Comparison of ENCODE assay signal across 1 cellular context in the genomic region with DNA sequence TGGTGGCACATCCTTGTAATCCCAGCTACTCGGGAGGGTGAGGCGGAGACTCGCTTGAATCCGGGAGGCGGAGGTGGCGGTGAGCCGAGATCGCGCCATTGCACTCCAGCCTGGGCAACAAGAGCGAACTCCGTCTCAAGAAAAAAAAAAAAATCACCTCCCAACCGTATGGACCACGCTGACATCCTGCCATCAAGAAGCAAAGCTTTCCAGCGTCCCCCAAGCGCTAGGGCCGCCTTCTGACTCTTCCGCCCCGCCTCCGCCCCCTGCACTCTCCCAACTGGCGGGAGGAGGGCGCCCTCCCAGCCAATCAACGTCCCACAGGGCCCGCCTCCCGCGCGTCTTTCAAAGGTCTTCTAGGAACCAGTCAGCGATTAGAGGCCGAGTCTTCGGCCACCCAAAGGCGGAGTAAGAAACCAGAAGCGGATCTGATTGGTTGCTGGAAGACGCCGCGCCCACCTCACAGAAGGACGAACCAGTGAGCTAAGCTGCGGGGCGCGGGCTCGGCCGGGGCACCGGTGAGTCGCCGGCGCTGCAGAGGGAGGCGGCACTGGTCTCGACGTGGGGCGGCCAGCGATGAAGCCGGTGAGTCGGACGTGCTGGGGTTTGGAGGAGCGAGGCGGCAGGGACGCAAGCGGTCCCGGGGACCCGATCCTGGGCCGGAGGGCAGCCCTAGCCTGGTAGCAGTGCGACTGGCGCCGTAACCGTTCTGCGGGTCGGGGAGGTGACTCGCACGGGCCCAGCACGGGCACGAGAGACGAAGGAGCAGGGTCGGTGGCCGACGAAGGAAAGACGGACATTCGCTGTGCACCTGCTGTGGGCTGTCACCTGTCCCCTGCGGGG.
TF ChIP-seq lines count a peak whose summit lies in the region.

A gene with protein sequence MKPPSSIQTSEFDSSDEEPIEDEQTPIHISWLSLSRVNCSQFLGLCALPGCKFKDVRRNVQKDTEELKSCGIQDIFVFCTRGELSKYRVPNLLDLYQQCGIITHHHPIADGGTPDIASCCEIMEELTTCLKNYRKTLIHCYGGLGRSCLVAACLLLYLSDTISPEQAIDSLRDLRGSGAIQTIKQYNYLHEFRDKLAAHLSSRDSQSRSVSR (plus strand): TSS at position 515 of the 843 bp plus-strand sequence. CDS start 62 bp downstream, at position 577.

TF ChIP-seq in HepG2, 621 proteins besides CTCF, POLR2A, EP300 and RAD21 (continued from another document and continues in another):
- TF ChIP-seq, protein P1, sequence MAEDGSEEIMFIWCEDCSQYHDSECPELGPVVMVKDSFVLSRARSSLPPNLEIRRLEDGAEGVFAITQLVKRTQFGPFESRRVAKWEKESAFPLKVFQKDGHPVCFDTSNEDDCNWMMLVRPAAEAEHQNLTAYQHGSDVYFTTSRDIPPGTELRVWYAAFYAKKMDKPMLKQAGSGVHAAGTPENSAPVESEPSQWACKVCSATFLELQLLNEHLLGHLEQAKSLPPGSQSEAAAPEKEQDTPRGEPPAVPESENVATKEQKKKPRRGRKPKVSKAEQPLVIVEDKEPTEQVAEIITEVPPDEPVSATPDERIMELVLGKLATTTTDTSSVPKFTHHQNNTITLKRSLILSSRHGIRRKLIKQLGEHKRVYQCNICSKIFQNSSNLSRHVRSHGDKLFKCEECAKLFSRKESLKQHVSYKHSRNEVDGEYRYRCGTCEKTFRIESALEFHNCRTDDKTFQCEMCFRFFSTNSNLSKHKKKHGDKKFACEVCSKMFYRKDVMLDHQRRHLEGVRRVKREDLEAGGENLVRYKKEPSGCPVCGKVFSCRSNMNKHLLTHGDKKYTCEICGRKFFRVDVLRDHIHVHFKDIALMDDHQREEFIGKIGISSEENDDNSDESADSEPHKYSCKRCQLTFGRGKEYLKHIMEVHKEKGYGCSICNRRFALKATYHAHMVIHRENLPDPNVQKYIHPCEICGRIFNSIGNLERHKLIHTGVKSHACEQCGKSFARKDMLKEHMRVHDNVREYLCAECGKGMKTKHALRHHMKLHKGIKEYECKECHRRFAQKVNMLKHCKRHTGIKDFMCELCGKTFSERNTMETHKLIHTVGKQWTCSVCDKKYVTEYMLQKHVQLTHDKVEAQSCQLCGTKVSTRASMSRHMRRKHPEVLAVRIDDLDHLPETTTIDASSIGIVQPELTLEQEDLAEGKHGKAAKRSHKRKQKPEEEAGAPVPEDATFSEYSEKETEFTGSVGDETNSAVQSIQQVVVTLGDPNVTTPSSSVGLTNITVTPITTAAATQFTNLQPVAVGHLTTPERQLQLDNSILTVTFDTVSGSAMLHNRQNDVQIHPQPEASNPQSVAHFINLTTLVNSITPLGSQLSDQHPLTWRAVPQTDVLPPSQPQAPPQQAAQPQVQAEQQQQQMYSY (CRISPR knock-in tag; IDR thresholded peaks at IDR 0.05) = no peak
- TF ChIP-seq, protein P2, sequence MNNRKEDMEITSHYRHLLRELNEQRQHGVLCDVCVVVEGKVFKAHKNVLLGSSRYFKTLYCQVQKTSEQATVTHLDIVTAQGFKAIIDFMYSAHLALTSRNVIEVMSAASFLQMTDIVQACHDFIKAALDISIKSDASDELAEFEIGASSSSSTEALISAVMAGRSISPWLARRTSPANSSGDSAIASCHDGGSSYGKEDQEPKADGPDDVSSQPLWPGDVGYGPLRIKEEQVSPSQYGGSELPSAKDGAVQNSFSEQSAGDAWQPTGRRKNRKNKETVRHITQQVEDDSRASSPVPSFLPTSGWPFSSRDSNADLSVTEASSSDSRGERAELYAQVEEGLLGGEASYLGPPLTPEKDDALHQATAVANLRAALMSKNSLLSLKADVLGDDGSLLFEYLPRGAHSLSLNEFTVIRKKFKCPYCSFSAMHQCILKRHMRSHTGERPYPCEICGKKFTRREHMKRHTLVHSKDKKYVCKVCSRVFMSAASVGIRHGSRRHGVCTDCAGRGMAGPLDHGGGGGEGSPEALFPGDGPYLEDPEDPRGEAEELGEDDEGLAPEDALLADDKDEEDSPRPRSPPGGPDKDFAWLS (CRISPR knock-in tag; IDR thresholded peaks at IDR 0.05; ENCODE audit: borderline replicate concordance) = no peak
- TF ChIP-seq POLR2AphosphoS5 (IDR thresholded peaks at IDR 0.05; ENCODE audit: low read depth, low read length) (peak; percentile 87), HIC2 (CRISPR knock-in tag; IDR thresholded peaks at IDR 0.05; ENCODE audit: low read depth) (peak; percentile 60; the same call in 1 of the 2 replicates), NR3C1 (CRISPR knock-in tag; IDR thresholded peaks at IDR 0.05) (no peak), ZNF549 (CRISPR knock-in tag; IDR thresholded peaks at IDR 0.05) (no peak), MTA3 (CRISPR knock-in tag; IDR thresholded peaks at IDR 0.05) (no peak), HMG20A (CRISPR knock-in tag; IDR thresholded peaks at IDR 0.05; ENCODE audit: borderline replicate concordance) (no peak; the same call in 1 of the 2 replicates), HES4 (CRISPR knock-in tag; IDR thresholded peaks at IDR 0.05; ENCODE audit: borderline replicate concordance) (peak; percentile 79; the same call in 1 of the 2 replicates), JUN (CRISPR knock-in tag; IDR thresholded peaks at IDR 0.05) (no peak), ZNF180 (CRISPR knock-in tag; IDR thresholded peaks at IDR 0.05; ENCODE audit: borderline replicate concordance, low read depth) (no peak), TCF12 (IDR thresholded peaks at IDR 0.05) (no peak), TCF12 (CRISPR knock-in tag; IDR thresholded peaks at IDR 0.05) (0 out of 2 replicates have a peak, but pooled peaks have one; percentile 75), ZNF468 (CRISPR knock-in tag; IDR thresholded peaks at IDR 0.05) (no peak), DMAP1 (CRISPR knock-in tag; IDR thresholded peaks at IDR 0.05) (peak; percentile 73; the same call in 1 of the 2 replicates), ZNF138 (CRISPR knock-in tag; IDR thresholded peaks at IDR 0.05; ENCODE audit: low read depth) (no peak), HMGA1 (CRISPR knock-in tag; conservative IDR thresholded peaks at IDR 0.05) (no peak), ZNF530 (CRISPR knock-in tag; IDR thresholded peaks at IDR 0.05; ENCODE audit: low read depth) (no peak), RFXAP (CRISPR knock-in tag; IDR thresholded peaks at IDR 0.05; ENCODE audit: borderline replicate concordance) (peak; percentile 75; the same call in 1 of the 2 replicates), DBP (CRISPR knock-in tag; IDR thresholded peaks at IDR 0.05; ENCODE audit: not compliant biosample characterization) (no peak), FOSL2 (CRISPR knock-in tag; IDR thresholded peaks at IDR 0.05) (no peak; the same call in 1 of the 2 replicates), HMGXB3 (CRISPR knock-in tag; IDR thresholded peaks at IDR 0.05; ENCODE audit: borderline replicate concordance) (peak; percentile 77; the same call in 1 of the 2 replicates), HDAC2 (CRISPR knock-in tag; IDR thresholded peaks at IDR 0.05) (peak; percentile 50), ZNF343 (CRISPR knock-in tag; IDR thresholded peaks at IDR 0.05) (0 out of 2 replicates have a peak, but pooled peaks have one; percentile 46), REXO4 (CRISPR knock-in tag; IDR thresholded peaks at IDR 0.05; ENCODE audit: borderline replicate concordance) (0 out of 2 replicates have a peak, but pooled peaks have one; percentile 20), NPAS2 (CRISPR knock-in tag; IDR thresholded peaks at IDR 0.05; ENCODE audit: borderline replicate concordance) (no peak)
- TF ChIP-seq, protein P3, sequence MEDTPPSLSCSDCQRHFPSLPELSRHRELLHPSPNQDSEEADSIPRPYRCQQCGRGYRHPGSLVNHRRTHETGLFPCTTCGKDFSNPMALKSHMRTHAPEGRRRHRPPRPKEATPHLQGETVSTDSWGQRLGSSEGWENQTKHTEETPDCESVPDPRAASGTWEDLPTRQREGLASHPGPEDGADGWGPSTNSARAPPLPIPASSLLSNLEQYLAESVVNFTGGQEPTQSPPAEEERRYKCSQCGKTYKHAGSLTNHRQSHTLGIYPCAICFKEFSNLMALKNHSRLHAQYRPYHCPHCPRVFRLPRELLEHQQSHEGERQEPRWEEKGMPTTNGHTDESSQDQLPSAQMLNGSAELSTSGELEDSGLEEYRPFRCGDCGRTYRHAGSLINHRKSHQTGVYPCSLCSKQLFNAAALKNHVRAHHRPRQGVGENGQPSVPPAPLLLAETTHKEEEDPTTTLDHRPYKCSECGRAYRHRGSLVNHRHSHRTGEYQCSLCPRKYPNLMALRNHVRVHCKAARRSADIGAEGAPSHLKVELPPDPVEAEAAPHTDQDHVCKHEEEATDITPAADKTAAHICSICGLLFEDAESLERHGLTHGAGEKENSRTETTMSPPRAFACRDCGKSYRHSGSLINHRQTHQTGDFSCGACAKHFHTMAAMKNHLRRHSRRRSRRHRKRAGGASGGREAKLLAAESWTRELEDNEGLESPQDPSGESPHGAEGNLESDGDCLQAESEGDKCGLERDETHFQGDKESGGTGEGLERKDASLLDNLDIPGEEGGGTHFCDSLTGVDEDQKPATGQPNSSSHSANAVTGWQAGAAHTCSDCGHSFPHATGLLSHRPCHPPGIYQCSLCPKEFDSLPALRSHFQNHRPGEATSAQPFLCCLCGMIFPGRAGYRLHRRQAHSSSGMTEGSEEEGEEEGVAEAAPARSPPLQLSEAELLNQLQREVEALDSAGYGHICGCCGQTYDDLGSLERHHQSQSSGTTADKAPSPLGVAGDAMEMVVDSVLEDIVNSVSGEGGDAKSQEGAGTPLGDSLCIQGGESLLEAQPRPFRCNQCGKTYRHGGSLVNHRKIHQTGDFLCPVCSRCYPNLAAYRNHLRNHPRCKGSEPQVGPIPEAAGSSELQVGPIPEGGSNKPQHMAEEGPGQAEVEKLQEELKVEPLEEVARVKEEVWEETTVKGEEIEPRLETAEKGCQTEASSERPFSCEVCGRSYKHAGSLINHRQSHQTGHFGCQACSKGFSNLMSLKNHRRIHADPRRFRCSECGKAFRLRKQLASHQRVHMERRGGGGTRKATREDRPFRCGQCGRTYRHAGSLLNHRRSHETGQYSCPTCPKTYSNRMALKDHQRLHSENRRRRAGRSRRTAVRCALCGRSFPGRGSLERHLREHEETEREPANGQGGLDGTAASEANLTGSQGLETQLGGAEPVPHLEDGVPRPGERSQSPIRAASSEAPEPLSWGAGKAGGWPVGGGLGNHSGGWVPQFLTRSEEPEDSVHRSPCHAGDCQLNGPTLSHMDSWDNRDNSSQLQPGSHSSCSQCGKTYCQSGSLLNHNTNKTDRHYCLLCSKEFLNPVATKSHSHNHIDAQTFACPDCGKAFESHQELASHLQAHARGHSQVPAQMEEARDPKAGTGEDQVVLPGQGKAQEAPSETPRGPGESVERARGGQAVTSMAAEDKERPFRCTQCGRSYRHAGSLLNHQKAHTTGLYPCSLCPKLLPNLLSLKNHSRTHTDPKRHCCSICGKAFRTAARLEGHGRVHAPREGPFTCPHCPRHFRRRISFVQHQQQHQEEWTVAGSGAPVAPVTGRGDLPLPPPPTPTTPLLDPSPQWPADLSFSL (CRISPR knock-in tag; IDR thresholded peaks at IDR 0.05) = no peak
- TF ChIP-seq, protein P4, sequence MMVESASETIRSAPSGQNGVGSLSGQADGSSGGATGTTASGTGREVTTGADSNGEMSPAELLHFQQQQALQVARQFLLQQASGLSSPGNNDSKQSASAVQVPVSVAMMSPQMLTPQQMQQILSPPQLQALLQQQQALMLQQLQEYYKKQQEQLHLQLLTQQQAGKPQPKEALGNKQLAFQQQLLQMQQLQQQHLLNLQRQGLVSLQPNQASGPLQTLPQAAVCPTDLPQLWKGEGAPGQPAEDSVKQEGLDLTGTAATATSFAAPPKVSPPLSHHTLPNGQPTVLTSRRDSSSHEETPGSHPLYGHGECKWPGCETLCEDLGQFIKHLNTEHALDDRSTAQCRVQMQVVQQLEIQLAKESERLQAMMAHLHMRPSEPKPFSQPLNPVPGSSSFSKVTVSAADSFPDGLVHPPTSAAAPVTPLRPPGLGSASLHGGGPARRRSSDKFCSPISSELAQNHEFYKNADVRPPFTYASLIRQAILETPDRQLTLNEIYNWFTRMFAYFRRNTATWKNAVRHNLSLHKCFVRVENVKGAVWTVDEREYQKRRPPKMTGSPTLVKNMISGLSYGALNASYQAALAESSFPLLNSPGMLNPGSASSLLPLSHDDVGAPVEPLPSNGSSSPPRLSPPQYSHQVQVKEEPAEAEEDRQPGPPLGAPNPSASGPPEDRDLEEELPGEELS (CRISPR knock-in tag; IDR thresholded peaks at IDR 0.05) = 0 out of 2 replicates have a peak, but pooled peaks have one; percentile 13
